Comparison of ENCODE assay signal across 7 cellular contexts in genomic region chr17:70813531-70813930, GRCh38.
DNase-seq lines count a peak whose midpoint lies in the region; FAIRE-seq and TF ChIP-seq lines count a peak whose summit lies in the region.
"Not testable (repeated sequence)": the region's sequence is repeated elsewhere in the genome, so short reads cannot be mapped to it uniquely, and the experiment has no call there.

No MANE protein-coding gene starts in this region.

- H3K36me3 Mint-ChIP-seq in astrocyte (ENCODE audit: low read depth, unreplicated experiment): not testable (repeated sequence)

- not testable (repeated sequence) for H2AFZ ChIP-seq in astrocyte (ENCODE audit: low read depth, low read length)
- H2AFZ ChIP-seq in osteoblast (ENCODE audit: low read length): peak overlapping the region; percentile 12

- not testable (repeated sequence) for H3K36me3 ChIP-seq in astrocyte (ENCODE audit: insufficient read depth, low read length); osteoblast (ENCODE audit: insufficient read depth, low read length)

- DNase-seq in Daoy (ENCODE audit: low read depth): peak; percentile 17
- DNase-seq in H4 (ENCODE audit: low spot score): peak; percentile 51
- DNase-seq in M059J (ENCODE audit: low read depth): peak; percentile 51
- peak; percentile 52 for DNase-seq in astrocyte (ENCODE audit: low read depth)
- peak; percentile 51 for DNase-seq in fibroblast of gingiva (ENCODE audit: low read depth)
- peak; percentile 18 for DNase-seq in fibroblast of villous mesenchyme (ENCODE audit: low read depth)
- DNase-seq in osteoblast (ENCODE audit: insufficient read length, low spot score, missing footprints): not testable (repeated sequence)

- not testable (repeated sequence) for H3K27ac ChIP-seq in astrocyte (ENCODE audit: low read depth, low read length); osteoblast (ENCODE audit: low read depth, low read length)

- not testable (repeated sequence) for H3K27ac Mint-ChIP-seq in astrocyte (ENCODE audit: unreplicated experiment)

- H3K4me1 Mint-ChIP-seq in astrocyte (ENCODE audit: low read depth, unreplicated experiment): not testable (repeated sequence)

- not testable (repeated sequence) for H3K9me3 ChIP-seq in astrocyte (ENCODE audit: insufficient read depth, low read depth, low read length); osteoblast (ENCODE audit: low read depth, low read length)

- FAIRE-seq in astrocyte (lab: Jason Lieb, UNC): not testable (repeated sequence)

- H3K4me3 ChIP-seq in astrocyte (ENCODE audit: insufficient read depth, low read depth, low read length); fibroblast of villous mesenchyme (ENCODE audit: low read depth, low read length); osteoblast (ENCODE audit: insufficient read depth, low read length): not testable (repeated sequence)

- not testable (repeated sequence) for H3K9ac ChIP-seq in astrocyte (ENCODE audit: low read length)

- not testable (repeated sequence) for H4K20me1 ChIP-seq in astrocyte (ENCODE audit: insufficient read depth, low read length); osteoblast (ENCODE audit: insufficient read depth, low read length)

- H3K4me2 ChIP-seq in astrocyte (ENCODE audit: low read length); osteoblast (ENCODE audit: insufficient read depth, low read length): not testable (repeated sequence)

- not testable (repeated sequence) for H3K4me1 ChIP-seq in astrocyte (ENCODE audit: insufficient read depth, low read length); osteoblast (ENCODE audit: insufficient read depth, low read length)

- not testable (repeated sequence) for H3K4me3 Mint-ChIP-seq in astrocyte (ENCODE audit: unreplicated experiment)

- not testable (repeated sequence) for H3K79me2 ChIP-seq in astrocyte (ENCODE audit: insufficient read depth, low read length); osteoblast (ENCODE audit: insufficient read depth, low read length)

- not testable (repeated sequence) for TF ChIP-seq CTCF in astrocyte (IDR thresholded peaks at IDR 0.05; ENCODE audit: insufficient read depth, low read depth, low read length); fibroblast of villous mesenchyme (IDR thresholded peaks at IDR 0.05; ENCODE audit: insufficient read depth, low read depth, low read length); osteoblast (IDR thresholded peaks at IDR 0.05; ENCODE audit: extremely low read depth, low read depth, low read length)

- not testable (repeated sequence) for H3K27me3 ChIP-seq in astrocyte (ENCODE audit: insufficient read depth, low read length); osteoblast (ENCODE audit: insufficient read depth, low read length)

- H3K9me3 Mint-ChIP-seq in astrocyte (ENCODE audit: unreplicated experiment): not testable (repeated sequence)

- not testable (repeated sequence) for H3K27me3 Mint-ChIP-seq in astrocyte (ENCODE audit: low read depth, unreplicated experiment)
